Comparison of ENCODE assay signal across 10 cellular contexts in the genomic region with DNA sequence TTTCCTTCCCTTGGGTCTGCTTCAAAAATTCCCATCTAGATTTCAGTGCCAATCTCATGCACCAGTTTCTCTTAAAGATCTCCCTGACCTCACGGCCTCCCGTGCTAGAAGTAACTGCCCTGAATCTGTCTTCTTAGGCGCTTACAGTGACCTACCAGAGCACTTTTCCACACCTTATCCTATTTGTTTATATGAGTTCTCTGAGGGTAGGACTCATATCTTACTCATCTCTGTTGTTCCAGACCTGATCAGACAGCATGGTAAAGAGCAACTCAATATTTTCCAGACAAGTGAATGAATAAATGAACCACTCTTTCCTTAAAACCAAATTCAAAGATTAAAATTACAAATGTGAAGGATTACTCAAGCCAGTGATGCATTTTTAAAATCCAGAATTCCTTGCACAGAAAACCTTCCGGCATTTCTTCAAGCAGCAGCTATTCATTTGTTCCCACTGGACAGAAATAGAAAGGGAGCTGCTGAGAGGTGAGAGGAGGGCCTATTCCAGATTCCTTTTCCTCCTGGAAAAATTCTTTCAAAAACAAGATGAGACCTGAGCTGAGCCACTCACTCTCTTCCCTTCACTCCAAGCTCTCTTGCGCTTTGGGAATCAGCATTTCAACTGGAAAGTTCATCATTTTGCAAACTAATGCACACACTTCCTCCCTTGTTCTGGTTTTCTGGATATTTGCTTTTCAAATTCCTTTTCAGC.
A peak's percentile ranks its signal among the peaks of the same experiment; 100 is the strongest.
DNase-seq lines count a peak whose midpoint lies in the region; ATAC-seq and TF ChIP-seq lines count a peak whose summit lies in the region.
"Had no signal": no experiment of that assay in that cellular context is flagged by ENCODE, and none has a peak within 500 bp of the region (broad histone marks: within the 10 kb centered on the region; RNA-seq: fewer than 3 reads in every experiment).

No MANE protein-coding gene starts in this region.

- H3K36me3 ChIP-seq in adipocyte (ENCODE audit: control insufficient read depth, insufficient read depth, low read length, severe bottlenecking) (no peaks in the 10 kb centered on the region), tibial nerve (no peaks in the 10 kb centered on the region)

- TF ChIP-seq POLR2A in tibial nerve (IDR thresholded peaks at IDR 0.05) = no peak

- H3K4me3 ChIP-seq in adipocyte (ENCODE audit: low read length) (peak overlapping the region; percentile 57), tibial nerve (no peak overlapping the region)
- H3K4me3 ChIP-seq: mucosa of descending colon had no signal

- H3K9ac ChIP-seq in adipocyte (ENCODE audit: low read length) = peak overlapping the region; percentile 16

- peaks cover 100% of the 10 kb centered on the region for H3K4me1 Mint-ChIP-seq in activated T-cell treated with anti-CD3 and anti-CD28 coated beads, Interleukin-2, amount 50 U/mL, for 72 hours (ENCODE audit: low read depth)
- peaks cover 55% of the 10 kb centered on the region for H3K4me1 Mint-ChIP-seq in memory B cell

- 52 to 63% methylated on average over 5 of the region's 5 CpGs for WGBS in tibial nerve, 2 donors

- H3K27ac Mint-ChIP-seq in activated T-cell treated with anti-CD3 and anti-CD28 coated beads, Interleukin-2, amount 50 U/mL, for 72 hours = peak overlapping the region; percentile 99
- peak overlapping the region; percentile 84 for H3K27ac Mint-ChIP-seq in memory B cell

- H3K9me3 Mint-ChIP-seq in activated T-cell treated with anti-CD3 and anti-CD28 coated beads, Interleukin-2, amount 50 U/mL, for 72 hours = no peaks in the 10 kb centered on the region
- H3K9me3 Mint-ChIP-seq in memory B cell = no peaks in the 10 kb centered on the region

- peak; percentile 25 to 27 for ATAC-seq in activated T-cell treated with anti-CD3 and anti-CD28 coated beads, Interleukin-2, amount 50 U/mL, for 72 hours (replicated peaks in 1 of 2)
- no peak for ATAC-seq in memory B cell (ENCODE audit: low read depth)
- ATAC-seq in GM18873 (IDR thresholded peaks at IDR 0.05; ENCODE audit: low FRiP score, unreplicated experiment) = no peak

- peaks cover 6 to 8% of the 10 kb centered on the region in 2 donors for H3K36me3 Mint-ChIP-seq in activated T-cell treated with anti-CD3 and anti-CD28 coated beads, Interleukin-2, amount 50 U/mL, for 72 hours (ENCODE audit: insufficient read depth in 2 of 2)
- H3K36me3 Mint-ChIP-seq in memory B cell = no peaks in the 10 kb centered on the region

- H3K9me3 ChIP-seq in adipocyte (ENCODE audit: control insufficient read depth, low read length) (no peaks in the 10 kb centered on the region), tibial nerve (no peaks in the 10 kb centered on the region)
- H3K9me3 ChIP-seq: mucosa of descending colon had no signal

- TF ChIP-seq EP300 in tibial nerve (IDR thresholded peaks at IDR 0.05) = no peak

- peak overlapping the region; percentile 61 to 90 (median 80) for H3K27ac ChIP-seq in tibial nerve
- H3K27ac ChIP-seq: epithelial cell of prostate had no signal

- H3K4me1 ChIP-seq in adipocyte (ENCODE audit: control insufficient read depth, insufficient read depth, low read length) = peaks cover 14% of the 10 kb centered on the region
- peaks cover 0 to 83% (median 24%) of the 10 kb centered on the region in 4 donors for H3K4me1 ChIP-seq in tibial nerve

- H3K27me3 ChIP-seq in adipocyte (replicated peaks; ENCODE audit: control insufficient read depth, insufficient read depth, low read length) (peaks cover 3% of the 10 kb centered on the region), tibial nerve (no peaks in the 10 kb centered on the region)

- intact Hi-C loops in posterior cingulate gyrus (cut with DNase I) = no loop called here

- peak overlapping the region; percentile 92 to 98 for H3K4me3 Mint-ChIP-seq in activated T-cell treated with anti-CD3 and anti-CD28 coated beads, Interleukin-2, amount 50 U/mL, for 72 hours
- peak overlapping the region; percentile 89 for H3K4me3 Mint-ChIP-seq in memory B cell

- TF ChIP-seq CTCF in tibial nerve (IDR thresholded peaks at IDR 0.05) = no peak

- H3K27me3 Mint-ChIP-seq in activated T-cell treated with anti-CD3 and anti-CD28 coated beads, Interleukin-2, amount 50 U/mL, for 72 hours (ENCODE audit: low read depth) = no peaks in the 10 kb centered on the region
- H3K27me3 Mint-ChIP-seq in memory B cell = no peaks in the 10 kb centered on the region

- DNase-seq in activated T-cell treated with anti-CD3 and anti-CD28 coated beads, Interleukin-2, amount 50 U/mL, for 72 hours = no peak
- no peak for DNase-seq in activated T-cell treated with anti-CD3 and anti-CD28 coated beads, Interleukin-2, amount 50 U/mL, for 1 hour
- DNase-seq in adipocyte (ENCODE audit: low read depth) (no peak), memory B cell (ENCODE audit: low spot score in 2 of 2) (no peak), tibial nerve (ENCODE audit: low spot score in 2 of 2) (no peak), iPS-NIHi11 (ENCODE audit: low spot score) (no peak), posterior cingulate gyrus (no peak)

Comparison
In these comparisons a context has a peak if more than half of its experiments do, and no peak if none do; other contexts are left out.
1. ATAC-seq: peak in activated T-cell treated with anti-CD3 and anti-CD28 coated beads, Interleukin-2, amount 50 U/mL, for 72 hours (2 of 2); none in memory B cell (single experiment) and GM18873 (single experiment).